In the genomic region with DNA sequence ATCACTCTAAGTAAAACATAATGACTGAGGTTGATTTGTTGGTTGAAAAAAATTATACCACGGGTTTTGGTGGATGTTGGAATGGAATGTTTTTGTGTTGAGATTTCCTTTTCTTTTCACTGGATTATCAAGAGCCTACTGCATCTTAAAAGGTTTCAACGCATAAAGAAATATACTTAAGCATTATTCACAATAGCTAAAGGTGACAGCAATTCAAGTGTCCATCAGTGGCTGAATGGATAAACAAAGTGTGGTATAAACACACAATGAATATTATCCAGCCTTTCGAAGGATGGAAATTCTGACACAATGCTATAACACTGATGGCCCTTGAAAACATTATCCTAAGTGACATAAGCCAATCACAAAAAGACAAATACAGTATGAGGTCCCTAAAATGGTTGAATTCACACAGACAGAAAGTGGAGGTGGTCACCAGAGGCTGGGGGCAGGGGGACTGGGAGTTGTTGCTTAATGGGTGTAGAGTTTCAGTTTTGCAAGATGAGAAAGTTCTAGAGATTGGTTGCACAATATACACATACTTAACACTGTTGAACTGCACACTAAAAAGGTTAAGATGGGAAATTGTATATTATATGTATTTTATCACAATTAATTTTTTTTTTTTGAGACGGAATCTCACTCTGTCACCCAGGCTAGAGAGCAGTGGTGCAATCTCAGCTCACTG, we compare ENCODE assay signal across 16 cellular contexts.
DNase-seq lines count a peak whose midpoint lies in the region; ATAC-seq and TF ChIP-seq lines count a peak whose summit lies in the region.
"Had no signal": no experiment of that assay in that cellular context is flagged by ENCODE, and none has a peak within 500 bp of the region (broad histone marks: within the 10 kb centered on the region; RNA-seq: fewer than 3 reads in every experiment).

No MANE protein-coding gene starts in this region.

- TF ChIP-seq POLR2A in gastroesophageal sphincter (IDR thresholded peaks at IDR 0.05), result no peak

- H3K9ac ChIP-seq in skeletal muscle satellite cell (ENCODE audit: low read depth, low read length), result peak overlapping the region; percentile 70

- H3K4me1 ChIP-seq in gastroesophageal sphincter, result peaks cover 0 to 41% (median 0%) of the 10 kb centered on the region in 3 donors
- peaks cover 57% of the 10 kb centered on the region for H3K4me1 ChIP-seq in skeletal muscle satellite cell (ENCODE audit: control insufficient read depth, insufficient read depth, low read length)

- no peak overlapping the region for H3K4me3 Mint-ChIP-seq in activated T-helper 1 cell treated with anti-CD3 and anti-CD28 coated beads, Interleukin-12 subunit alpha, Interleukin-12 subunit beta, Interleukin-2, Interleukin-4 antibody, amounts not matched to agents 30 ng/mL and 10 ng/mL and 1 ng/mL, durations not matched to agents 14 hours and 24 hours and 36 hours
- H3K4me3 Mint-ChIP-seq: activated CD8-positive, alpha-beta T cell treated with anti-CD3 and anti-CD28 coated beads for 36 hours; mesothelial cell of epicardium had no signal

- TF ChIP-seq CTCF in gastroesophageal sphincter (IDR thresholded peaks at IDR 0.05) (no peak), omental fat pad (IDR thresholded peaks at IDR 0.05) (no peak)

- WGBS in gastroesophageal sphincter (ENCODE audit: low coverage in 1 of 2), 2 donors, result 75 to 81% methylated on average over 4 of the region's 4 CpGs

- intact Hi-C loops in activated T-helper 1 cell treated with anti-CD3 and anti-CD28 coated beads, Interleukin-12 subunit alpha, Interleukin-12 subunit beta, Interleukin-2, Interleukin-4 antibody, amounts not matched to agents 30 ng/mL and 10 ng/mL and 1 ng/mL, durations not matched to agents 14 hours and 24 hours and 36 hours (cut with micrococcal nuclease), result no loop called here

- H3K36me3 ChIP-seq in gastroesophageal sphincter (peaks cover 0 to 69% of the 10 kb centered on the region in 2 donors), skeletal muscle satellite cell (ENCODE audit: insufficient read depth, low read length) (peaks cover 85% of the 10 kb centered on the region)

- DNase-seq in HCEC 1CT (peak; percentile 41), omental fat pad (ENCODE audit: low spot score) (no peak)
- no peak for DNase-seq in activated T-helper 1 cell treated with anti-CD3 and anti-CD28 coated beads, Interleukin-12 subunit alpha, Interleukin-12 subunit beta, Interleukin-2, Interleukin-4 antibody, amounts not matched to agents 30 ng/mL and 10 ng/mL and 1 ng/mL, durations not matched to agents 14 hours and 24 hours and 36 hours (ENCODE audit: low spot score)
- no peak for DNase-seq in stimulated activated CD4-positive, alpha-beta T cell treated with anti-CD3 and anti-CD28 coated beads, Interleukin-1b, Interleukin-23, amount 100 ng/mL, for 48 hours
- DNase-seq: activated CD8-positive, alpha-beta T cell treated with anti-CD3 and anti-CD28 coated beads for 36 hours; activated effector memory CD4-positive, alpha-beta T cell treated with anti-CD3 and anti-CD28 coated beads, Interleukin-2, amount 50 U/mL, for 16 hours; C1 segment of cervical spinal cord; central memory CD4-positive, alpha-beta T cell; erythroblast; NCI-H1436 treated with DMSO at 0.1 percent for 48 hours; NCI-H526 treated with DMSO at 0.1 percent for 48 hours had no signal

- ATAC-seq in gastroesophageal sphincter (peak; percentile 32), omental fat pad (ENCODE audit: low FRiP score) (no peak), HG02610 (IDR thresholded peaks at IDR 0.05; ENCODE audit: unreplicated experiment) (no peak)
- ATAC-seq: activated CD8-positive, alpha-beta T cell treated with anti-CD3 and anti-CD28 coated beads for 36 hours had no signal

- no peak overlapping the region for H3K27ac Mint-ChIP-seq in activated T-helper 1 cell treated with anti-CD3 and anti-CD28 coated beads, Interleukin-12 subunit alpha, Interleukin-12 subunit beta, Interleukin-2, Interleukin-4 antibody, amounts not matched to agents 30 ng/mL and 10 ng/mL and 1 ng/mL, durations not matched to agents 14 hours and 24 hours and 36 hours

- H3K9me3 Mint-ChIP-seq in activated T-helper 1 cell treated with anti-CD3 and anti-CD28 coated beads, Interleukin-12 subunit alpha, Interleukin-12 subunit beta, Interleukin-2, Interleukin-4 antibody, amounts not matched to agents 30 ng/mL and 10 ng/mL and 1 ng/mL, durations not matched to agents 14 hours and 24 hours and 36 hours, result peaks cover 4% of the 10 kb centered on the region
- H3K9me3 Mint-ChIP-seq: activated CD8-positive, alpha-beta T cell treated with anti-CD3 and anti-CD28 coated beads for 36 hours; mesothelial cell of epicardium had no signal

- H3K36me3 Mint-ChIP-seq in activated T-helper 1 cell treated with anti-CD3 and anti-CD28 coated beads, Interleukin-12 subunit alpha, Interleukin-12 subunit beta, Interleukin-2, Interleukin-4 antibody, amounts not matched to agents 30 ng/mL and 10 ng/mL and 1 ng/mL, durations not matched to agents 14 hours and 24 hours and 36 hours (ENCODE audit: low read depth), result no peaks in the 10 kb centered on the region

- H3K4me2 ChIP-seq in skeletal muscle satellite cell (ENCODE audit: low read length), result peak overlapping the region; percentile 33

- H3K4me1 Mint-ChIP-seq in activated T-helper 1 cell treated with anti-CD3 and anti-CD28 coated beads, Interleukin-12 subunit alpha, Interleukin-12 subunit beta, Interleukin-2, Interleukin-4 antibody, amounts not matched to agents 30 ng/mL and 10 ng/mL and 1 ng/mL, durations not matched to agents 14 hours and 24 hours and 36 hours (ENCODE audit: low read depth), result peaks cover 30% of the 10 kb centered on the region

- H3K27me3 ChIP-seq in gastroesophageal sphincter, result no peaks in the 10 kb centered on the region
- no peaks in the 10 kb centered on the region for H3K27me3 ChIP-seq in skeletal muscle satellite cell (ENCODE audit: control insufficient read depth, insufficient read depth, low read length)

- H3K27ac ChIP-seq in angular gyrus (ENCODE audit: low read depth, low read length) (peak overlapping the region; percentile 38), gastroesophageal sphincter (peak overlapping the region in 3 of 4 donors; percentile 27 to 53 (median 33))

- no peak overlapping the region for H3K4me3 ChIP-seq in gastroesophageal sphincter
- peak overlapping the region; percentile 9 for H3K4me3 ChIP-seq in skeletal muscle satellite cell (ENCODE audit: low read length)

- H3K9me3 ChIP-seq in gastroesophageal sphincter (no peaks in the 10 kb centered on the region), skeletal muscle satellite cell (replicated peaks; ENCODE audit: low read length) (no peaks in the 10 kb centered on the region)

- TF ChIP-seq EP300 in gastroesophageal sphincter (IDR thresholded peaks at IDR 0.05), result no peak

- H3K27me3 Mint-ChIP-seq in activated T-helper 1 cell treated with anti-CD3 and anti-CD28 coated beads, Interleukin-12 subunit alpha, Interleukin-12 subunit beta, Interleukin-2, Interleukin-4 antibody, amounts not matched to agents 30 ng/mL and 10 ng/mL and 1 ng/mL, durations not matched to agents 14 hours and 24 hours and 36 hours (ENCODE audit: insufficient read depth), result peaks cover 2% of the 10 kb centered on the region
- H3K27me3 Mint-ChIP-seq: activated CD8-positive, alpha-beta T cell treated with anti-CD3 and anti-CD28 coated beads for 36 hours had no signal
